In the genomic region with DNA sequence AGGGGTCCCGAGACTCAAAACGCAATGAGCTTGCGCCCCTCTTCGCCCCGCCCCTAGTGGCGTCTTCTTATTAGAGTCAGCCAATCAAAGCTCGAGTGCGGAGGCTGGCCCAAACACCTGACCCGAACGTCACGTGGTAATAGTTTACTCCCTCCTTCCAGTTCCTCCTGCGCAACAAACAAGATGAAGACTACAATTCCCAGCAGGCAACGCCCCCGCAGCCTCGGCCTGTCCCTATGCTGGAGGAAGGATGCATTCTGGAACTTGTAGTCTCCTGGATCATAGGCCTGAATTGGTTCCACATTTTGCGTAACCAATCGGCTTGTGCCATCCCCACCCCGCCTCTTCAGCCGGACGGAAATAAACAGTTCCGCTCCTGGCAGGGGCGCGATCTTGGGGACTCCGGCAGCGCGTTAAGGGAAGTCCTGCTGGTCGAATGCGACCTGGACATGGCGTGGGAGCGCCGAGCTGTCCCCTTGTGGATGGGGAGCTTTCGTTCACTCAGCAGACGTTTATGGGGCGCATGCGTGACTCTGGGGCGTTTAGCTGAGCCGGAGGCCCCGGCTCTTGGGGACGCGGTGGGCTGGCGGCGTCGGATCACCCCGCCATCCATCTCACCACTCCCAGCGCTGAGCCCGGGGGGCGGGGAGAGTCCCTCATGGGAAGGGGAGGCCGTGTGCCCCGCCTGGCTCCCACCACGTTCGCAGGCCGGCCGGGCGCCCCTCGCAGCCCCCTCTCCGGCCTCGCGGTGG, we compare ENCODE assay signal across 8 cellular contexts. TPM values are rescaled to one million over a fixed set of nuclear protein-coding genes. Genes with fewer than 3 reads are reported as not detected.
DNase-seq lines count a peak whose midpoint lies in the region; ATAC-seq and TF ChIP-seq lines count a peak whose summit lies in the region.

WBP2 (minus strand) TSS at position 26 of the 752 bp plus-strand sequence. CDS start 38 bp downstream, outside the sequence.

- peak within 1 kb of the TSS; percentile 86; the same call in 1 of the 2 replicates for H3K9ac ChIP-seq in iPS-20b (ENCODE audit: low read depth, low read length)

- peak; percentile 99 for TF ChIP-seq POLR2A in breast epithelium (IDR thresholded peaks at IDR 0.05)

- H3K9me3 ChIP-seq in breast epithelium (no peaks in the 10 kb centered on the region), iPS-20b (ENCODE audit: insufficient read depth, low read depth, low read length) (no peaks in the 10 kb centered on the region)

- H3K4me3 ChIP-seq in breast epithelium (peak within 1 kb of the TSS; percentile 87 to 99 (median 91)), iPS-20b (ENCODE audit: low read length) (peak within 1 kb of the TSS; percentile 88), skin epidermis (peak within 1 kb of the TSS; percentile 56 to 95 (median 87))

- H3K27me3 ChIP-seq in breast epithelium, result no peaks in the 10 kb centered on the region
- H3K27me3 ChIP-seq in iPS-20b (ENCODE audit: insufficient read depth, low read length), result no peaks in the 10 kb centered on the region

- DNase-seq in AG08395 (ENCODE audit: low spot score) (peak; percentile 99), NCI-H2196 treated with DMSO at 0.1 percent for 48 hours (lab: John Stamatoyannopoulos, UW; ENCODE audit: unreplicated experiment) (peak; percentile 100), breast epithelium (ENCODE audit: low spot score in 2 of 2) (peak; percentile 98 to 100)

- H3K36me3 ChIP-seq in breast epithelium (no peaks in the 10 kb centered on the region), iPS-20b (ENCODE audit: insufficient read depth, low read depth, low read length) (peaks cover 11% of the 10 kb centered on the region)

- peak within 1 kb of the TSS; percentile 96 for H3K27ac ChIP-seq in VCaP
- H3K27ac ChIP-seq in breast epithelium, result peak within 1 kb of the TSS; percentile 99
- H3K27ac ChIP-seq in iPS-20b (ENCODE audit: low read length), result peak within 1 kb of the TSS; percentile 67
- peak within 1 kb of the TSS; percentile 82 to 100 (median 96) for H3K27ac ChIP-seq in skin epidermis

- intact Hi-C loops in breast epithelium (cut with DNase I; ENCODE audit: low total_unique reads), result no loop called here

- H3K4me1 ChIP-seq in breast epithelium (peaks cover 0 to 9% of the 10 kb centered on the region in 2 donors), iPS-20b (ENCODE audit: insufficient read depth, low read length) (peaks cover 8% of the 10 kb centered on the region; the same call in 1 of the 2 replicates)

- peak; percentile 88 for ATAC-seq in GM18873 (IDR thresholded peaks at IDR 0.05; ENCODE audit: low FRiP score, unreplicated experiment)
- ATAC-seq in HG03139 (IDR thresholded peaks at IDR 0.05; ENCODE audit: unreplicated experiment), result peak; percentile 81

- peak; percentile 59 for TF ChIP-seq CTCF in VCaP (conservative IDR thresholded peaks at IDR 0.05)
- peak; percentile 6 to 56 (median 19) for TF ChIP-seq CTCF in breast epithelium (IDR thresholded peaks at IDR 0.05)

RNA-seq across cellular contexts. Expression of gene WBP2, which starts in this region (rescaled TPM):
- 10 to 100 TPM; 44.9 to 63.2 (median 62.9) TPM for total RNA-seq in breast epithelium

Comparison
In these comparisons a context has a peak if more than half of its experiments do, and no peak if none do; other contexts are left out.
1. Peak in every context shown above with its lines: DNase-seq, ATAC-seq, H3K4me3 ChIP-seq and H3K27ac ChIP-seq.